In genomic region chr10:4770766-4771553, GRCh38 we compare ENCODE assay signal across 8 cellular contexts. TPM values are rescaled to one million over a fixed set of nuclear protein-coding genes. Genes with fewer than 3 reads are reported as not detected.
A peak's percentile ranks its signal among the peaks of the same experiment; 100 is the strongest.
DNase-seq lines count a peak whose midpoint lies in the region; ATAC-seq and TF ChIP-seq lines count a peak whose summit lies in the region.

No MANE protein-coding gene starts in this region.

- H3K4me2 ChIP-seq in HCT116 (ENCODE audit: low read length): peak overlapping the region; percentile 47

- no peaks in the 10 kb centered on the region for H3K36me3 ChIP-seq in HCT116 (ENCODE audit: control insufficient read depth in 1 of 2, insufficient read depth in 2 of 2, low read length in 2 of 2)
- H3K36me3 ChIP-seq in RWPE2 (ENCODE audit: low read depth): no peaks in the 10 kb centered on the region

- H3K9ac ChIP-seq in HCT116 (ENCODE audit: low read length): peak overlapping the region; percentile 46

- TF ChIP-seq POLR2A in HCT116 (IDR thresholded peaks at IDR 0.05; ENCODE audit: borderline replicate concordance, extremely low read depth, insufficient read depth, insufficient read length): no peak

- ATAC-seq in HCT116 (peak; percentile 85), RWPE2 (ENCODE audit: low read depth) (peak; percentile 91)

- peak; percentile 81 for DNase-seq in HCT116 (ENCODE audit: low read depth, low spot score)
- DNase-seq in RWPE2 (ENCODE audit: low spot score): no peak
- DNase-seq in foreskin fibroblast: peak; percentile 89 to 93
- peak; percentile 98 for DNase-seq in renal cortical epithelial cell (ENCODE audit: low read depth)
- no peak for DNase-seq in nucleus accumbens (lab: John Stamatoyannopoulos, UW)
- DNase-seq in T-helper 2 cell: no peak
- no peak for DNase-seq in hypothalamus (lab: John Stamatoyannopoulos, UW)
- no peak for DNase-seq in NCI-H2107 treated with DMSO at 0.1 percent for 48 hours (lab: John Stamatoyannopoulos, UW; ENCODE audit: unreplicated experiment)

- TF ChIP-seq CTCF in HCT116 (IDR thresholded peaks at IDR 0.05 in 2 of 3, conservative IDR thresholded peaks at IDR 0.05 in 1 of 3; ENCODE audit: borderline replicate concordance in 1 of 3, insufficient read depth in 1 of 3, low read depth in 2 of 3, low read length in 2 of 3): peak in 2 of 3 experiments; percentile 43 to 62; a peak in 3 of 6 replicates
- TF ChIP-seq CTCF in RWPE2 (IDR thresholded peaks at IDR 0.05; ENCODE audit: poor library complexity, severe bottlenecking): peak; percentile 44
- no peak for TF ChIP-seq CTCF in foreskin fibroblast (IDR thresholded peaks at IDR 0.05; ENCODE audit: low read depth, low read length)

- TF ChIP-seq RAD21 in HCT116 (IDR thresholded peaks at IDR 0.05; ENCODE audit: low read depth): peak; percentile 67

- H3K4me1 ChIP-seq in HCT116 (ENCODE audit: control insufficient read depth in 1 of 2, insufficient read depth in 2 of 2, low read length in 2 of 2): peaks cover 13 to 46% of the 10 kb centered on the region in 2 experiments
- peaks cover 65% of the 10 kb centered on the region for H3K4me1 ChIP-seq in RWPE2 (ENCODE audit: insufficient read depth, poor library complexity, severe bottlenecking)

- no peaks in the 10 kb centered on the region for H4K20me1 ChIP-seq in HCT116 (ENCODE audit: insufficient read depth)

- H3K9me3 ChIP-seq in HCT116 (ENCODE audit: control insufficient read depth in 1 of 2, insufficient read depth in 1 of 2, low read depth in 1 of 2, low read length in 2 of 2) (no peaks in the 10 kb centered on the region), RWPE2 (ENCODE audit: severe bottlenecking) (no peaks in the 10 kb centered on the region)

- CTCF ChIA-PET in HCT116 (lab: Charles Lee): interaction anchor here (0.6 to 2.0 kb wide), 13 partner anchors 9 to 1577 kb away, joined by 3 to 12 read pairs (median 4); no protein-coding TSS in a partner anchor

- POLR2A ChIA-PET in HCT116 (lab: Charles Lee): interaction anchor here (1.0 to 1.8 kb wide), 4 partner anchors 114 to 1573 kb away, joined by 3 to 5 read pairs (median 4); partner anchors contain the start of gene KLF6

- H3K4me3 ChIP-seq in HCT116 (replicated peaks in 1 of 2; ENCODE audit: low read depth in 1 of 2, low read length in 2 of 2) (peak overlapping the region in 1 of 2 experiments; percentile 23; a peak in 1 of 4 replicates), RWPE2 (ENCODE audit: severe bottlenecking) (no peak overlapping the region), foreskin fibroblast (ENCODE audit: low read depth in 1 of 2, low read length in 2 of 2) (peak overlapping the region in 1 of 2 donors; percentile 9)

- H3K27ac ChIP-seq in HCT116 (ENCODE audit: low read depth, low read length): peak overlapping the region; percentile 38; the same call in 1 of the 2 replicates
- peak overlapping the region; percentile 100 for H3K27ac ChIP-seq in RWPE2 (ENCODE audit: poor library complexity, severe bottlenecking)

- H2AFZ ChIP-seq in HCT116 (ENCODE audit: low read depth, low read length, poor library complexity, severe bottlenecking): peak overlapping the region; percentile 93

- intact Hi-C loops in HCT116 (cut with micrococcal nuclease): loop anchor here (1.0 kb wide), 1 partner anchor 1574 kb away; no protein-coding TSS in a partner anchor

- no TSS peak for BruUV-seq in HCT116 (replicated peaks; lab: Mats Ljungman, UMichigan)

- RAD21 ChIA-PET in HCT116 (lab: Charles Lee; ENCODE audit: low non-redundant PET in 1 of 2, low total read pairs in 2 of 2, uncharacterized antibody in 2 of 2, unreplicated experiment in 2 of 2): interaction anchor here (0.9 to 1.9 kb wide), 2 partner anchors 597 to 1573 kb away, joined by 4 read pairs; no protein-coding TSS in a partner anchor

- no peaks in the 10 kb centered on the region for H3K79me2 ChIP-seq in HCT116 (ENCODE audit: insufficient read depth, low read length)

- no peaks in the 10 kb centered on the region for H3K9me2 ChIP-seq in HCT116 (ENCODE audit: insufficient read depth)

- H3K27me3 ChIP-seq in HCT116 (ENCODE audit: insufficient read depth, low read length) (no peaks in the 10 kb centered on the region), RWPE2 (ENCODE audit: insufficient read depth, poor library complexity, severe bottlenecking) (no peaks in the 10 kb centered on the region)

TF ChIP-seq in HCT116, 20 proteins besides CTCF, POLR2A, EP300 and RAD21:
- TF ChIP-seq EZH2phosphoT487 (IDR thresholded peaks at IDR 0.05; ENCODE audit: borderline replicate concordance): no peak
- no peak for TF ChIP-seq EGR1 (IDR thresholded peaks at IDR 0.05; ENCODE audit: low read depth)
- TF ChIP-seq ELF1 (IDR thresholded peaks at IDR 0.05; ENCODE audit: borderline replicate concordance, low read depth): no peak
- peak; percentile 43 for TF ChIP-seq MAX (IDR thresholded peaks at IDR 0.05)
- TF ChIP-seq SP1 (IDR thresholded peaks at IDR 0.05; ENCODE audit: low read depth): peak; percentile 96
- TF ChIP-seq ATF3 (IDR thresholded peaks at IDR 0.05): peak; percentile 13; the same call in 1 of the 2 replicates
- TF ChIP-seq ZFX (IDR thresholded peaks at IDR 0.05): no peak
- TF ChIP-seq SIN3A (IDR thresholded peaks at IDR 0.05; ENCODE audit: low read depth): peak; percentile 72; the same call in 1 of the 2 replicates
- no peak for TF ChIP-seq ZBTB33 (IDR thresholded peaks at IDR 0.05; ENCODE audit: extremely low read depth, insufficient replicate concordance, low read length)
- TF ChIP-seq FOSL1 (IDR thresholded peaks at IDR 0.05; ENCODE audit: low read depth): peak; percentile 95
- TF ChIP-seq POLR2AphosphoS5 (IDR thresholded peaks at IDR 0.05; ENCODE audit: low read depth, low read length): peak; percentile 38; the same call in 1 of the 2 replicates
- TF ChIP-seq TCF7L2 (IDR thresholded peaks at IDR 0.05; ENCODE audit: borderline replicate concordance, extremely low read depth, insufficient read depth, insufficient read length): peak; percentile 72
- TF ChIP-seq JUND (IDR thresholded peaks at IDR 0.05): peak; percentile 94
- TF ChIP-seq CBX3 (IDR thresholded peaks at IDR 0.05; ENCODE audit: low read depth): peak; percentile 83; the same call in 1 of the 2 replicates
- TF ChIP-seq CEBPB (IDR thresholded peaks at IDR 0.05; ENCODE audit: low read depth): peak; percentile 96
- TF ChIP-seq ZNF274 (IDR thresholded peaks at IDR 0.05; ENCODE audit: low read depth, low read length): no peak
- no peak for TF ChIP-seq EZH2 (IDR thresholded peaks at IDR 0.05)
- no peak for TF ChIP-seq YY1 (IDR thresholded peaks at IDR 0.05; ENCODE audit: extremely low read depth, insufficient replicate concordance, low read depth, low read length)
- no peak for TF ChIP-seq REST (IDR thresholded peaks at IDR 0.05; ENCODE audit: low read depth)
- peak; percentile 92 for TF ChIP-seq SRF (IDR thresholded peaks at IDR 0.05; ENCODE audit: low read depth)

RNA-seq across cellular contexts. Expression of gene AKR1E2, which starts 55.0 kb away (rescaled TPM):
- total RNA-seq in HCT116 (2021; ENCODE audit: unreplicated experiment) (5.0 TPM), renal cortical epithelial cell (5.4 and 6.0 TPM in 2 replicates)
- polyA plus RNA-seq in HCT116 (2012): 4.9 and 5.3 TPM in 2 replicates

Comparison
In these comparisons a context has a peak if more than half of its experiments do, and no peak if none do; other contexts are left out.
1. DNase-seq: peak in HCT116 (single experiment), foreskin fibroblast (2 of 2) and renal cortical epithelial cell (single experiment); none in RWPE2 (single experiment), nucleus accumbens (0 of 56), T-helper 2 cell (0 of 5), hypothalamus (0 of 51) and NCI-H2107 treated with DMSO at 0.1 percent for 48 hours (single experiment).